1 cellular context compared by ENCODE assay signal in the genomic region with DNA sequence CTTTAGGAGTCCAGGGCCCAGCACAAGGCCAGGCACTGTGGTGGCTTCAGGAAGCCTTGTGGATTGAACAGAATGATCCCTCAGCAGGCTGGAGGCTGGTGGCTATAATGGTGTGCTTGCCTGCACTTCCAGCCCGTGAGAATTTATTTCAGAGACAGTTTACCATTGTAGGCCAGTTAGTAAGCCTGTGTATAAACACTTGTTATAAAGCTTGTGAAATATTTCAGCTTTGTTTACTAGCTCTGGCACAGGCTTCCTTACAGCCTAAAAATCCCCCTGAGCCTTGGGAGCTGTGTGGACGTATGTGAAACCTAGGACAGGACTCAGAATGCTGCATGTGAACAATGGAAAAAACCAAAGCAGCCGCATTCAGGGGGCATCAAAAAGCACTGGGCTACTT.
TF ChIP-seq lines count a peak whose summit lies in the region.

No MANE protein-coding gene starts in this region.

TF ChIP-seq in K562, 482 proteins besides CTCF, POLR2A, EP300 and RAD21 (continued from another document):
- TF ChIP-seq SIN3A (IDR thresholded peaks at IDR 0.05; ENCODE audit: borderline replicate concordance in 2 of 2, control insufficient read depth in 1 of 2, low read depth in 2 of 2, low read length in 2 of 2) (no peak), CREB3L1 (IDR thresholded peaks at IDR 0.05; ENCODE audit: borderline replicate concordance, low read depth) (no peak)
